1 cellular context compared by ENCODE assay signal in the genomic region with DNA sequence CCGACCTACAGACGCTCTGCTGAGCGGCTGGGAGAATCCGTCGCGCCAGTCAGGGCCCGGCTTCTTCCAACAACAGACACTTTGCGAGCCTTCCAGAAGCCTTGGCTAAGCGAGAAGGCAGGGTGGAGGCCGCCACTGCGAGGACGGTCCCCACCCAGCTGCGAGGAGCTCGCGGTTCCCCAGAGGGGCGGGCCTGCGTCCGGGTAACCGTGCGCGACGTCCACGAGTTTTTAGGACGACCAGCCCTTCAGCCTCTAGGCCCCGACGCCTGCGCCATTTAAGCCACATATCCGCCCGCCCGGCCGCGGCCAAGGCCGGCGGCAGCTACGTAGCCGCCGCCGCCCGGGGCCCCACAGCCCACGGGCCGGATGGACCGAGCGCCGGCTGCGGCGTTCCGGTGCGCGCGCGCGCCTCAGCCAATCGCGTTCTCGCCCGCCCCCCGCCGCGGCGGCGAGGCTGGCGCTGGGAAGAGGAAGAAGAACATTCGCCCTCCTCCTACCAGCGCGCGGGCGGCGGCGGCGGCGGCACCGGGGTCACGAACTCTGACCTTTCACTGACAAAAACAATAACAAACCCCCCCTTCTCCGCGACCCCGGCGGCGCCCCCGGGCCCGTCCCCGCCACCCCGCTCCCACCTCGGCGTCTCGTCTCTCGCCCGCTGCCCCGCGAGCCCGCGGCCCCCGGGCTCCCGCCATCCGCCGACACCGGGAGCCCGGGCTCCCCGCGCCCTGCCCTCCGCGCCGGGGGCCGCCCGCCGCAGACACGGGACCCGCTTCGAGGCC.
TF ChIP-seq lines count a peak whose summit lies in the region.

A gene (plus strand): TSS at position 479 of the 781 bp plus-strand sequence. CDS start 56,332 bp downstream, outside the sequence.

TF ChIP-seq in K562, 482 proteins besides CTCF, POLR2A, EP300 and RAD21 (continued from another document and continues in another):
- TF ChIP-seq, protein P1, sequence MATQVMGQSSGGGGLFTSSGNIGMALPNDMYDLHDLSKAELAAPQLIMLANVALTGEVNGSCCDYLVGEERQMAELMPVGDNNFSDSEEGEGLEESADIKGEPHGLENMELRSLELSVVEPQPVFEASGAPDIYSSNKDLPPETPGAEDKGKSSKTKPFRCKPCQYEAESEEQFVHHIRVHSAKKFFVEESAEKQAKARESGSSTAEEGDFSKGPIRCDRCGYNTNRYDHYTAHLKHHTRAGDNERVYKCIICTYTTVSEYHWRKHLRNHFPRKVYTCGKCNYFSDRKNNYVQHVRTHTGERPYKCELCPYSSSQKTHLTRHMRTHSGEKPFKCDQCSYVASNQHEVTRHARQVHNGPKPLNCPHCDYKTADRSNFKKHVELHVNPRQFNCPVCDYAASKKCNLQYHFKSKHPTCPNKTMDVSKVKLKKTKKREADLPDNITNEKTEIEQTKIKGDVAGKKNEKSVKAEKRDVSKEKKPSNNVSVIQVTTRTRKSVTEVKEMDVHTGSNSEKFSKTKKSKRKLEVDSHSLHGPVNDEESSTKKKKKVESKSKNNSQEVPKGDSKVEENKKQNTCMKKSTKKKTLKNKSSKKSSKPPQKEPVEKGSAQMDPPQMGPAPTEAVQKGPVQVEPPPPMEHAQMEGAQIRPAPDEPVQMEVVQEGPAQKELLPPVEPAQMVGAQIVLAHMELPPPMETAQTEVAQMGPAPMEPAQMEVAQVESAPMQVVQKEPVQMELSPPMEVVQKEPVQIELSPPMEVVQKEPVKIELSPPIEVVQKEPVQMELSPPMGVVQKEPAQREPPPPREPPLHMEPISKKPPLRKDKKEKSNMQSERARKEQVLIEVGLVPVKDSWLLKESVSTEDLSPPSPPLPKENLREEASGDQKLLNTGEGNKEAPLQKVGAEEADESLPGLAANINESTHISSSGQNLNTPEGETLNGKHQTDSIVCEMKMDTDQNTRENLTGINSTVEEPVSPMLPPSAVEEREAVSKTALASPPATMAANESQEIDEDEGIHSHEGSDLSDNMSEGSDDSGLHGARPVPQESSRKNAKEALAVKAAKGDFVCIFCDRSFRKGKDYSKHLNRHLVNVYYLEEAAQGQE (CRISPR knock-in tag; IDR thresholded peaks at IDR 0.05; ENCODE audit: low read depth), result peak; percentile 73; the same call in 1 of the 2 replicates
- TF ChIP-seq EP400 (IDR thresholded peaks at IDR 0.05) (peak; percentile 72), ETV1 (tag; conservative IDR thresholded peaks at IDR 0.05; ENCODE audit: low read depth) (0 out of 2 replicates have a peak, but pooled peaks have one; percentile 33), ZBTB17 (CRISPR knock-in tag; IDR thresholded peaks at IDR 0.05) (peak; percentile 86), THRAP3 (IDR thresholded peaks at IDR 0.05; ENCODE audit: borderline replicate concordance) (no peak), ZNF780A (CRISPR knock-in tag; IDR thresholded peaks at IDR 0.05) (0 out of 2 replicates have a peak, but pooled peaks have one; percentile 50), ZNF212 (CRISPR knock-in tag; IDR thresholded peaks at IDR 0.05) (no peak), DACH1 (IDR thresholded peaks at IDR 0.05; ENCODE audit: partially characterized antibody) (no peak), SLC30A9 (CRISPR knock-in tag; IDR thresholded peaks at IDR 0.05) (no peak), CBFA2T3 (IDR thresholded peaks at IDR 0.05) (no peak), GATAD2B (IDR thresholded peaks at IDR 0.05; ENCODE audit: borderline replicate concordance) (peak; percentile 30; the same call in 1 of the 2 replicates), ZNF830 (CRISPR knock-in tag; IDR thresholded peaks at IDR 0.05) (no peak), SP2 (IDR thresholded peaks at IDR 0.05; ENCODE audit: extremely low read depth, low read depth, low read length, poor library complexity, severe bottlenecking) (no peak), FOXA3 (CRISPR knock-in tag; conservative IDR thresholded peaks at IDR 0.05 in 1 of 2, IDR thresholded peaks at IDR 0.05 in 1 of 2) (peak in 1 of 2 experiments; percentile 29; a peak in 1 of 4 replicates), ZNF174 (CRISPR knock-in tag; IDR thresholded peaks at IDR 0.05) (no peak), PCBP1 (IDR thresholded peaks at IDR 0.05; ENCODE audit: low read depth, low read length, poor library complexity, severe bottlenecking) (no peak), MTA1 (IDR thresholded peaks at IDR 0.05; ENCODE audit: borderline replicate concordance) (no peak), ZFX (CRISPR knock-in tag; IDR thresholded peaks at IDR 0.05) (peak; percentile 95), NFYB (IDR thresholded peaks at IDR 0.05; ENCODE audit: extremely low read depth, insufficient read length) (peak; percentile 41), NCOR1 (IDR thresholded peaks at IDR 0.05) (peak; percentile 30; the same call in 1 of the 2 replicates), ZNF445 (CRISPR knock-in tag; IDR thresholded peaks at IDR 0.05; ENCODE audit: low read depth) (no peak), LCOR (CRISPR knock-in tag; IDR thresholded peaks at IDR 0.05) (no peak), MBD2 (IDR thresholded peaks at IDR 0.05; ENCODE audit: borderline replicate concordance, low read depth) (no peak; the same call in 1 of the 2 replicates), TBL1XR1 (IDR thresholded peaks at IDR 0.05; ENCODE audit: low read length in 2 of 2) (no peak), GABPA (tag; conservative IDR thresholded peaks at IDR 0.05; ENCODE audit: low read depth) (peak; percentile 89), EWSR1 (IDR thresholded peaks at IDR 0.05; ENCODE audit: borderline replicate concordance, low read depth, partially characterized antibody) (no peak), ZNF282 (CRISPR knock-in tag; IDR thresholded peaks at IDR 0.05) (no peak), NFIC (IDR thresholded peaks at IDR 0.05) (peak; percentile 44), ETV6 (IDR thresholded peaks at IDR 0.05; ENCODE audit: borderline replicate concordance in 1 of 2, low read depth in 2 of 2, low read length in 1 of 2) (no peak), ETV6 (CRISPR knock-in tag; IDR thresholded peaks at IDR 0.05; ENCODE audit: borderline replicate concordance) (no peak), TAF1 (IDR thresholded peaks at IDR 0.05; ENCODE audit: control insufficient read depth, extremely low read depth, insufficient read depth, low read length, severe bottlenecking) (peak; percentile 47), POLR2G (IDR thresholded peaks at IDR 0.05; ENCODE audit: low read depth, low read length) (peak; percentile 88)
- TF ChIP-seq, protein P2, sequence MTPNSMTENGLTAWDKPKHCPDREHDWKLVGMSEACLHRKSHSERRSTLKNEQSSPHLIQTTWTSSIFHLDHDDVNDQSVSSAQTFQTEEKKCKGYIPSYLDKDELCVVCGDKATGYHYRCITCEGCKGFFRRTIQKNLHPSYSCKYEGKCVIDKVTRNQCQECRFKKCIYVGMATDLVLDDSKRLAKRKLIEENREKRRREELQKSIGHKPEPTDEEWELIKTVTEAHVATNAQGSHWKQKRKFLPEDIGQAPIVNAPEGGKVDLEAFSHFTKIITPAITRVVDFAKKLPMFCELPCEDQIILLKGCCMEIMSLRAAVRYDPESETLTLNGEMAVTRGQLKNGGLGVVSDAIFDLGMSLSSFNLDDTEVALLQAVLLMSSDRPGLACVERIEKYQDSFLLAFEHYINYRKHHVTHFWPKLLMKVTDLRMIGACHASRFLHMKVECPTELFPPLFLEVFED (CRISPR knock-in tag; conservative IDR thresholded peaks at IDR 0.05), result no peak
- TF ChIP-seq, protein P3, sequence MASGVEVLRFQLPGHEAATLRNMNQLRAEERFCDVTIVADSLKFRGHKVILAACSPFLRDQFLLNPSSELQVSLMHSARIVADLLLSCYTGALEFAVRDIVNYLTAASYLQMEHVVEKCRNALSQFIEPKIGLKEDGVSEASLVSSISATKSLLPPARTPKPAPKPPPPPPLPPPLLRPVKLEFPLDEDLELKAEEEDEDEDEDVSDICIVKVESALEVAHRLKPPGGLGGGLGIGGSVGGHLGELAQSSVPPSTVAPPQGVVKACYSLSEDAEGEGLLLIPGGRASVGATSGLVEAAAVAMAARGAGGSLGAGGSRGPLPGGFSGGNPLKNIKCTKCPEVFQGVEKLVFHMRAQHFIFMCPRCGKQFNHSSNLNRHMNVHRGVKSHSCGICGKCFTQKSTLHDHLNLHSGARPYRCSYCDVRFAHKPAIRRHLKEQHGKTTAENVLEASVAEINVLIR (CRISPR knock-in tag; IDR thresholded peaks at IDR 0.05), result peak; percentile 36; the same call in 1 of the 2 replicates
- TF ChIP-seq, protein P4, sequence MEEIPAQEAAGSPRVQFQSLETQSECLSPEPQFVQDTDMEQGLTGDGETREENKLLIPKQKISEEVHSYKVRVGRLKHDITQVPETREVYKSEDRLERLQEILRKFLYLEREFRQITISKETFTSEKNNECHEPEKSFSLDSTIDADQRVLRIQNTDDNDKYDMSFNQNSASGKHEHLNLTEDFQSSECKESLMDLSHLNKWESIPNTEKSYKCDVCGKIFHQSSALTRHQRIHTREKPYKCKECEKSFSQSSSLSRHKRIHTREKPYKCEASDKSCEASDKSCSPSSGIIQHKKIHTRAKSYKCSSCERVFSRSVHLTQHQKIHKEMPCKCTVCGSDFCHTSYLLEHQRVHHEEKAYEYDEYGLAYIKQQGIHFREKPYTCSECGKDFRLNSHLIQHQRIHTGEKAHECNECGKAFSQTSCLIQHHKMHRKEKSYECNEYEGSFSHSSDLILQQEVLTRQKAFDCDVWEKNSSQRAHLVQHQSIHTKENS (CRISPR knock-in tag; IDR thresholded peaks at IDR 0.05), result no peak
- TF ChIP-seq, protein P5, sequence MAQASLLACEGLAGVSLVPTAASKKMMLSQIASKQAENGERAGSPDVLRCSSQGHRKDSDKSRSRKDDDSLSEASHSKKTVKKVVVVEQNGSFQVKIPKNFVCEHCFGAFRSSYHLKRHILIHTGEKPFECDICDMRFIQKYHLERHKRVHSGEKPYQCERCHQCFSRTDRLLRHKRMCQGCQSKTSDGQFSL (CRISPR knock-in tag; IDR thresholded peaks at IDR 0.05), result peak; percentile 85; the same call in 1 of the 2 replicates
- TF ChIP-seq, protein P5 (tag; IDR thresholded peaks at IDR 0.05), result peak in 1 of 2 experiments; percentile 72; a peak in 1 of 4 replicates
- TF ChIP-seq, protein P6, sequence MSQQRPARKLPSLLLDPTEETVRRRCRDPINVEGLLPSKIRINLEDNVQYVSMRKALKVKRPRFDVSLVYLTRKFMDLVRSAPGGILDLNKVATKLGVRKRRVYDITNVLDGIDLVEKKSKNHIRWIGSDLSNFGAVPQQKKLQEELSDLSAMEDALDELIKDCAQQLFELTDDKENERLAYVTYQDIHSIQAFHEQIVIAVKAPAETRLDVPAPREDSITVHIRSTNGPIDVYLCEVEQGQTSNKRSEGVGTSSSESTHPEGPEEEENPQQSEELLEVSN (IDR thresholded peaks at IDR 0.05; ENCODE audit: borderline replicate concordance in 1 of 2, extremely low read depth in 1 of 2, insufficient read depth in 1 of 2, insufficient read length in 1 of 2, low read depth in 1 of 2, low read length in 1 of 2, poor library complexity in 1 of 2, severe bottlenecking in 1 of 2), result peak; percentile 75 to 91
- TF ChIP-seq, protein P7, sequence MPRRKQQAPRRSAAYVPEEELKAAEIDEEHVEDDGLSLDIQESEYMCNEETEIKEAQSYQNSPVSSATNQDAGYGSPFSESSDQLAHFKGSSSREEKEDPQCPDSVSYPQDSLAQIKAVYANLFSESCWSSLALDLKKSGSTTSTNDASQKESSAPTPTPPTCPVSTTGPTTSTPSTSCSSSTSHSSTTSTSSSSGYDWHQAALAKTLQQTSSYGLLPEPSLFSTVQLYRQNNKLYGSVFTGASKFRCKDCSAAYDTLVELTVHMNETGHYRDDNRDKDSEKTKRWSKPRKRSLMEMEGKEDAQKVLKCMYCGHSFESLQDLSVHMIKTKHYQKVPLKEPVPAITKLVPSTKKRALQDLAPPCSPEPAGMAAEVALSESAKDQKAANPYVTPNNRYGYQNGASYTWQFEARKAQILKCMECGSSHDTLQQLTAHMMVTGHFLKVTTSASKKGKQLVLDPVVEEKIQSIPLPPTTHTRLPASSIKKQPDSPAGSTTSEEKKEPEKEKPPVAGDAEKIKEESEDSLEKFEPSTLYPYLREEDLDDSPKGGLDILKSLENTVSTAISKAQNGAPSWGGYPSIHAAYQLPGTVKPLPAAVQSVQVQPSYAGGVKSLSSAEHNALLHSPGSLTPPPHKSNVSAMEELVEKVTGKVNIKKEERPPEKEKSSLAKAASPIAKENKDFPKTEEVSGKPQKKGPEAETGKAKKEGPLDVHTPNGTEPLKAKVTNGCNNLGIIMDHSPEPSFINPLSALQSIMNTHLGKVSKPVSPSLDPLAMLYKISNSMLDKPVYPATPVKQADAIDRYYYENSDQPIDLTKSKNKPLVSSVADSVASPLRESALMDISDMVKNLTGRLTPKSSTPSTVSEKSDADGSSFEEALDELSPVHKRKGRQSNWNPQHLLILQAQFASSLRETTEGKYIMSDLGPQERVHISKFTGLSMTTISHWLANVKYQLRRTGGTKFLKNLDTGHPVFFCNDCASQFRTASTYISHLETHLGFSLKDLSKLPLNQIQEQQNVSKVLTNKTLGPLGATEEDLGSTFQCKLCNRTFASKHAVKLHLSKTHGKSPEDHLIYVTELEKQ (CRISPR knock-in tag; IDR thresholded peaks at IDR 0.05), result no peak
- TF ChIP-seq, protein P8, sequence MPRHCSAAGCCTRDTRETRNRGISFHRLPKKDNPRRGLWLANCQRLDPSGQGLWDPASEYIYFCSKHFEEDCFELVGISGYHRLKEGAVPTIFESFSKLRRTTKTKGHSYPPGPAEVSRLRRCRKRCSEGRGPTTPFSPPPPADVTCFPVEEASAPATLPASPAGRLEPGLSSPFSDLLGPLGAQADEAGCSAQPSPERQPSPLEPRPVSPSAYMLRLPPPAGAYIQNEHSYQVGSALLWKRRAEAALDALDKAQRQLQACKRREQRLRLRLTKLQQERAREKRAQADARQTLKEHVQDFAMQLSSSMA (CRISPR knock-in tag; IDR thresholded peaks at IDR 0.05), result peak; percentile 69; the same call in 1 of the 2 replicates
- TF ChIP-seq, protein P9, sequence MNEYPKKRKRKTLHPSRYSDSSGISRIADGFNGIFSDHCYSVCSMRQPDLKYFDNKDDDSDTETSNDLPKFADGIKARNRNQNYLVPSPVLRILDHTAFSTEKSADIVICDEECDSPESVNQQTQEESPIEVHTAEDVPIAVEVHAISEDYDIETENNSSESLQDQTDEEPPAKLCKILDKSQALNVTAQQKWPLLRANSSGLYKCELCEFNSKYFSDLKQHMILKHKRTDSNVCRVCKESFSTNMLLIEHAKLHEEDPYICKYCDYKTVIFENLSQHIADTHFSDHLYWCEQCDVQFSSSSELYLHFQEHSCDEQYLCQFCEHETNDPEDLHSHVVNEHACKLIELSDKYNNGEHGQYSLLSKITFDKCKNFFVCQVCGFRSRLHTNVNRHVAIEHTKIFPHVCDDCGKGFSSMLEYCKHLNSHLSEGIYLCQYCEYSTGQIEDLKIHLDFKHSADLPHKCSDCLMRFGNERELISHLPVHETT (CRISPR knock-in tag; conservative IDR thresholded peaks at IDR 0.05 in 1 of 2, IDR thresholded peaks at IDR 0.05 in 1 of 2), result peak in 1 of 2 experiments; percentile 99; a peak in 2 of 4 replicates
